ENCODE assay signal across 1 cellular context in genomic region chr4:183149968-183150539, GRCh38.
TF ChIP-seq lines count a peak whose summit lies in the region.

No MANE protein-coding gene starts in this region.

TF ChIP-seq in HepG2, 621 proteins besides CTCF, POLR2A, EP300 and RAD21:
- TF ChIP-seq SYNCRIP (IDR thresholded peaks at IDR 0.05; ENCODE audit: insufficient read depth, low read depth, low read length) (no peak), ZBTB4 (CRISPR knock-in tag; IDR thresholded peaks at IDR 0.05; ENCODE audit: borderline replicate concordance) (no peak), FOSL2 (CRISPR knock-in tag; IDR thresholded peaks at IDR 0.05) (no peak), ARID5B (CRISPR knock-in tag; IDR thresholded peaks at IDR 0.05) (0 out of 2 replicates have a peak, but pooled peaks have one; percentile 10), NCOR1 (IDR thresholded peaks at IDR 0.05; ENCODE audit: borderline replicate concordance, low read length) (peak; percentile 94; the same call in 1 of the 2 replicates), ZNF3 (CRISPR knock-in tag; IDR thresholded peaks at IDR 0.05) (peak; percentile 89), NKX3-1 (CRISPR knock-in tag; IDR thresholded peaks at IDR 0.05) (no peak), CBX1 (IDR thresholded peaks at IDR 0.05; ENCODE audit: low read depth) (no peak), HNF4G (IDR thresholded peaks at IDR 0.05; ENCODE audit: borderline replicate concordance, low read depth, low read length) (peak; percentile 34; the same call in 1 of the 2 replicates), HNF4G (CRISPR knock-in tag; IDR thresholded peaks at IDR 0.05; ENCODE audit: borderline replicate concordance, low read depth) (no peak), ZKSCAN8 (CRISPR knock-in tag; IDR thresholded peaks at IDR 0.05; ENCODE audit: borderline replicate concordance) (no peak), ZNF501 (CRISPR knock-in tag; IDR thresholded peaks at IDR 0.05) (no peak), JUNB (CRISPR knock-in tag; IDR thresholded peaks at IDR 0.05; ENCODE audit: borderline replicate concordance) (no peak), CSRNP2 (CRISPR knock-in tag; conservative IDR thresholded peaks at IDR 0.05; ENCODE audit: low read depth) (no peak), PCBP1 (IDR thresholded peaks at IDR 0.05; ENCODE audit: borderline replicate concordance, low read depth, low read length) (no peak), RARA (CRISPR knock-in tag; IDR thresholded peaks at IDR 0.05) (peak; percentile 22; the same call in 1 of the 2 replicates), ZNF12 (CRISPR knock-in tag; IDR thresholded peaks at IDR 0.05) (no peak), NFYB (CRISPR knock-in tag; IDR thresholded peaks at IDR 0.05) (no peak), TBL1XR1 (IDR thresholded peaks at IDR 0.05; ENCODE audit: borderline replicate concordance, low read length, partially characterized antibody) (peak; percentile 71), PHF5A (CRISPR knock-in tag; IDR thresholded peaks at IDR 0.05; ENCODE audit: low read depth, unreplicated experiment) (no peak), ZNF547 (CRISPR knock-in tag; IDR thresholded peaks at IDR 0.05) (no peak), SSRP1 (CRISPR knock-in tag; IDR thresholded peaks at IDR 0.05) (no peak), HNF4A (CRISPR knock-in tag; IDR thresholded peaks at IDR 0.05) (peak; percentile 49), SKI (IDR thresholded peaks at IDR 0.05; ENCODE audit: partially characterized antibody) (peak; percentile 89)
TF ChIP-seq in HepG2: peak in this region for 8.
